In the genomic region with DNA sequence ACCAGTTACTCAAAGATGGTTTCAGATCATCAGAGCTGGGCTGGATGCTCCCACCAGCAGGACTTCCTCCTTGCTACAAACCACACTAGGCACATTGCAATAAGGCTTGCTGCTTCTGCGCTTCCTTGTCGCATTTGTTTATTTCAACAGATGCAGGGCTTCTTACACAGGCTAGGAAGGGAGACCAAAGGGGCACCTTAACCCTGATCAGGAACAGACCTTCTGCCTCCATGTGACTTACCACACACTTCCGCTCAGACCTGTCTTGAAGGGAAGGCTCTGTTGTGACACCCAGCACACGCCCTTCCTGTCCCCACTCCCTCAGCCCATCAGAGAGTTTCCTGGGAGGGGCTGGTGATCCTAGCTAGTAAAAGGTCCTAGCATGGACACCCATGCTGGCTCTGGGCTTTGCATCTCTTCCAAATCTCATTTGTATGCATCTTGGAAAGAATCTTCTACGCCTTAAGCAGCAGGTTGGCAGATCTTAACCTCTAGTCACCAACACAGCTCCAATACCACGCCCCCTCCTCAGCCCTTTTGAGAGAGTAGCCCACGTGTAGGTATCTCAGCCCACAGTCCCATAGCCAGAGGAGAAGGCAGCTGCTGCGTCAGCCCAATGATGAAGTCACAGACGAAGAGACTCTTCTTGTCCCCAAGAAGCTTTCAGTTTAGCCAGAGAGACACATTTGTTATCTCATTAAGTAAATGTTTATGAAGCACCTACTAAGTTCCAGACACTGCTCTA, we compare ENCODE assay signal across 8 cellular contexts. TPM values are rescaled to one million over a fixed set of nuclear protein-coding genes. Genes with fewer than 3 reads are reported as not detected.
DNase-seq lines count a peak whose midpoint lies in the region; ATAC-seq and TF ChIP-seq lines count a peak whose summit lies in the region.

No MANE protein-coding gene starts in this region.

- no peak for TF ChIP-seq CTCF in epithelial cell of esophagus (IDR thresholded peaks at IDR 0.05; ENCODE audit: insufficient read depth, low read depth, low read length, missing control alignments)

- no peak overlapping the region for H3K4me3 ChIP-seq in epithelial cell of esophagus (ENCODE audit: low read length)

- ATAC-seq in HG03196 (IDR thresholded peaks at IDR 0.05; ENCODE audit: unreplicated experiment) (peak; percentile 69), GM18511 (IDR thresholded peaks at IDR 0.05; ENCODE audit: unreplicated experiment) (no peak)

- DNase-seq in activated CD4-positive, CD25-positive, alpha-beta regulatory T cell treated with anti-CD3 and anti-CD28 coated beads, Interleukin-2, amount 50 U/mL, for 16 hours (ENCODE audit: low read depth, low spot score) = peak; percentile 39
- DNase-seq in epithelial cell of esophagus (ENCODE audit: low read depth) = peak; percentile 34
- DNase-seq in stimulated activated CD8-positive, alpha-beta memory T cell treated with anti-CD3 and anti-CD28 coated beads, Interleukin-4, amount 100 ng/mL, for 4 hours (ENCODE audit: low read depth in 2 of 2, low spot score in 1 of 2) = peak; percentile 15 to 22
- no peak for DNase-seq in H4 (ENCODE audit: low spot score)
- DNase-seq in medulla oblongata (ENCODE audit: extremely low spot score) = no peak
- no peak for DNase-seq in mesenteric fat pad (ENCODE audit: low spot score)

RNA-seq across cellular contexts. Expression of gene SVIL, which starts 47.1 kb away (rescaled TPM):
- total RNA-seq in H4 (2014; rRNA removed; shearing (Covaris generic)) = 4.7 and 125 TPM in 2 replicates
- 100 TPM for total RNA-seq in mesenteric fat pad

Comparison
In these comparisons a context has a peak if more than half of its experiments do, and no peak if none do; other contexts are left out.
1. DNase-seq: peak in activated CD4-positive, CD25-positive, alpha-beta regulatory T cell treated with anti-CD3 and anti-CD28 coated beads, Interleukin-2, amount 50 U/mL, for 16 hours (single experiment), epithelial cell of esophagus (single experiment) and stimulated activated CD8-positive, alpha-beta memory T cell treated with anti-CD3 and anti-CD28 coated beads, Interleukin-4, amount 100 ng/mL, for 4 hours (2 of 2); none in H4 (single experiment), medulla oblongata (single experiment) and mesenteric fat pad (single experiment).